8 cellular contexts compared by ENCODE assay signal in the genomic region with DNA sequence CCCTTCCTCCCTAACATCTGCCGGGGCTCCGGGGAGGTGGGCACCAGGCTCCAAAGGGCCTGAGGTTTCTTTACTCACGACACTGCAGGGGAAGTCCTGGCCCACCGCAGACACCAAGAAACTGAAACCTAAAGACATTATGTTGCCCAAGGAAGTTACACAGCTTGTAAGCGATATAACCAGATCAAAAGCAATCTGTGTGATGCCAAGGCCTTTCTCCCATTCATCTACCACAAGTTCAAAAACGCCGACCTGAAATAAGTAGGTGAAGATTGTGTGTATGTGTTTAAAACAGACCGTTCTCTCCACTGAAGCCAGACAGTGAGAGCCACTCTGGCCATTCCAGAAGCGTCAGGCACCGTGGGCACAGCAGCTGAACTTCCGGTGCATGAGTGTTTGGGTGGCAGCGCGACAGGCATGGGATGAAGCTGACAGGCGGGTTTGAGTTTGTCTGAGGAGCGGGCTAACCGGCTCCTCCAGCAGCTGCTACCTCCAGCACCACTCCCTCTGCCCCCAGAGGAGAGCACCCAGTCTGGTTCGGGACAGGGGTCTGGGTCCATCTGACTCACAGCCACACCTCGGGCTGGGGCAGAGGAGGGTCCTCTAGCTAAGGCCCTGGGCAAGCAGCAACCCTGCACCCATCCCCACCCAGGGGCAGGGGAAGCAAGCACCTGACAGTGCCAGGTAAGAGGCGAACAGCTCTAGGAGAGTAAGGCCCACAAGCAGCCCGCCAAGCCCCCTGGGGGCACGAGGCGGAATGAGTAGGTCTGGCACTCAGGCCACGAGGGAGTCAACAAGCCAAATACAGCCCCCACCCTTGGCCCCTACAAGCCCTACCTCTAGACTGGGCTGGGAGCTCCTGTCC. TPM values are rescaled to one million over a fixed set of nuclear protein-coding genes. Genes with fewer than 3 reads are reported as not detected.
DNase-seq lines count a peak whose midpoint lies in the region; ATAC-seq and TF ChIP-seq lines count a peak whose summit lies in the region.

No MANE protein-coding gene starts in this region.

- H3K9me3 Mint-ChIP-seq in HFFc6: no peaks in the 10 kb centered on the region
- no peaks in the 10 kb centered on the region for H3K9me3 Mint-ChIP-seq in activated T-helper 2 cell treated with anti-CD3 and anti-CD28 coated beads, Interferon-gamma antibody, Interleukin-2, Interleukin-4, amounts not matched to agents 10 μg/mL and 5 μg/mL and 100 μg/mL, durations not matched to agents 14 hours and 24 hours and 36 hours

- H3K9me3 ChIP-seq in ES-I3 (ENCODE audit: control insufficient read depth, insufficient read depth, low read length): no peaks in the 10 kb centered on the region

- H3K4me1 Mint-ChIP-seq in HFFc6 (ENCODE audit: low read depth): peaks cover 50% of the 10 kb centered on the region
- peaks cover 43% of the 10 kb centered on the region for H3K4me1 Mint-ChIP-seq in activated T-helper 2 cell treated with anti-CD3 and anti-CD28 coated beads, Interferon-gamma antibody, Interleukin-2, Interleukin-4, amounts not matched to agents 10 μg/mL and 5 μg/mL and 100 μg/mL, durations not matched to agents 14 hours and 24 hours and 36 hours (ENCODE audit: low read depth)

- no peak for TF ChIP-seq CTCF in HFFc6 (IDR thresholded peaks at IDR 0.05)

- H3K4me1 ChIP-seq in ES-I3 (ENCODE audit: insufficient read depth, low read length): peaks cover 26% of the 10 kb centered on the region

- no peaks in the 10 kb centered on the region for H3K36me3 ChIP-seq in ES-I3 (ENCODE audit: insufficient read depth, low read length)

- peak; percentile 5 for ATAC-seq in left ventricle myocardium superior

- peak overlapping the region; percentile 54; the same call in 1 of the 2 replicates for H3K4me3 Mint-ChIP-seq in HFFc6
- H3K4me3 Mint-ChIP-seq in activated T-helper 2 cell treated with anti-CD3 and anti-CD28 coated beads, Interferon-gamma antibody, Interleukin-2, Interleukin-4, amounts not matched to agents 10 μg/mL and 5 μg/mL and 100 μg/mL, durations not matched to agents 14 hours and 24 hours and 36 hours (ENCODE audit: low read depth): peak overlapping the region; percentile 99

- peak overlapping the region; percentile 39; the same call in 1 of the 2 replicates for H3K9ac ChIP-seq in ES-I3 (ENCODE audit: low read depth, low read length)

- H3K27ac Mint-ChIP-seq in HFFc6: no peak overlapping the region
- peak overlapping the region; percentile 97 for H3K27ac Mint-ChIP-seq in activated T-helper 2 cell treated with anti-CD3 and anti-CD28 coated beads, Interferon-gamma antibody, Interleukin-2, Interleukin-4, amounts not matched to agents 10 μg/mL and 5 μg/mL and 100 μg/mL, durations not matched to agents 14 hours and 24 hours and 36 hours

- intact Hi-C loops in activated T-helper 2 cell treated with anti-CD3 and anti-CD28 coated beads, Interferon-gamma antibody, Interleukin-2, Interleukin-4, amounts not matched to agents 10 μg/mL and 5 μg/mL and 100 μg/mL, durations not matched to agents 14 hours and 24 hours and 36 hours (cut with micrococcal nuclease): loop anchor here (1.0 to 5.0 kb wide), 6 partner anchors 8 to 465 kb away; a partner anchor contains a TSS
- intact Hi-C loops in left ventricle myocardium superior (cut with micrococcal nuclease): no loop called here

- H3K36me3 Mint-ChIP-seq in HFFc6 (ENCODE audit: low read depth): 0 out of 2 replicates have a peak, but pooled peaks cover 5% of the 10 kb centered on the region
- H3K36me3 Mint-ChIP-seq in activated T-helper 2 cell treated with anti-CD3 and anti-CD28 coated beads, Interferon-gamma antibody, Interleukin-2, Interleukin-4, amounts not matched to agents 10 μg/mL and 5 μg/mL and 100 μg/mL, durations not matched to agents 14 hours and 24 hours and 36 hours (ENCODE audit: low read depth): peaks cover 37% of the 10 kb centered on the region

- no peaks in the 10 kb centered on the region; the same call in 1 of the 2 replicates for H3K27me3 Mint-ChIP-seq in HFFc6 (ENCODE audit: insufficient read depth)
- H3K27me3 Mint-ChIP-seq in activated T-helper 2 cell treated with anti-CD3 and anti-CD28 coated beads, Interferon-gamma antibody, Interleukin-2, Interleukin-4, amounts not matched to agents 10 μg/mL and 5 μg/mL and 100 μg/mL, durations not matched to agents 14 hours and 24 hours and 36 hours (ENCODE audit: low read depth): no peaks in the 10 kb centered on the region

- DNase-seq in HFFc6 (no peak), NOMO-1 treated with DMSO at 0.1 percent for 48 hours (lab: John Stamatoyannopoulos, UW; ENCODE audit: unreplicated experiment) (peak; percentile 81), left ventricle myocardium superior (peak; percentile 51), RKO (ENCODE audit: low spot score) (no peak), middle frontal gyrus (ENCODE audit: extremely low spot score, low spot score) (no peak)
- DNase-seq in activated T-helper 2 cell treated with anti-CD3 and anti-CD28 coated beads, Interferon-gamma antibody, Interleukin-2, Interleukin-4, amounts not matched to agents 10 μg/mL and 5 μg/mL and 100 μg/mL, durations not matched to agents 14 hours and 24 hours and 36 hours (ENCODE audit: low spot score): peak; percentile 70
- DNase-seq in stimulated activated CD4-positive, alpha-beta T cell treated with anti-CD3 and anti-CD28 coated beads, Interleukin-12 subunit alpha, Interleukin-12 subunit beta, amount 100 ng/mL, for 4 hours: peak; percentile 54

RNA-seq across cellular contexts. Expression of a gene that starts 1.3 kb away (rescaled TPM):
- 10 to 100 TPM; 29.6 to 46.1 (median 35.1) TPM for total RNA-seq in HFFc6 (2021; fragmentation: NEBNext Ultra II Directional; extraction: Animal tissue kit (Norgen Biotek cat#: 25700))
- total RNA-seq in activated T-helper 2 cell treated with anti-CD3 and anti-CD28 coated beads, Interferon-gamma antibody, Interleukin-2, Interleukin-4, amounts not matched to agents 10 μg/mL and 5 μg/mL and 100 μg/mL, durations not matched to agents 14 hours and 24 hours and 36 hours: 122 and 123 TPM in 2 replicates
- total RNA-seq in left ventricle myocardium superior: 28.9 TPM

Comparison
In these comparisons a context has a peak if more than half of its experiments do, and no peak if none do; other contexts are left out.
1. DNase-seq: peak in NOMO-1 treated with DMSO at 0.1 percent for 48 hours (single experiment), activated T-helper 2 cell treated with anti-CD3 and anti-CD28 coated beads, Interferon-gamma antibody, Interleukin-2, Interleukin-4, amounts not matched to agents 10 μg/mL and 5 μg/mL and 100 μg/mL, durations not matched to agents 14 hours and 24 hours and 36 hours (single experiment), left ventricle myocardium superior (single experiment) and stimulated activated CD4-positive, alpha-beta T cell treated with anti-CD3 and anti-CD28 coated beads, Interleukin-12 subunit alpha, Interleukin-12 subunit beta, amount 100 ng/mL, for 4 hours (single experiment); none in HFFc6 (single experiment), RKO (single experiment) and middle frontal gyrus (single experiment).